ENCODE assay signal across 14 cellular contexts in the genomic region with DNA sequence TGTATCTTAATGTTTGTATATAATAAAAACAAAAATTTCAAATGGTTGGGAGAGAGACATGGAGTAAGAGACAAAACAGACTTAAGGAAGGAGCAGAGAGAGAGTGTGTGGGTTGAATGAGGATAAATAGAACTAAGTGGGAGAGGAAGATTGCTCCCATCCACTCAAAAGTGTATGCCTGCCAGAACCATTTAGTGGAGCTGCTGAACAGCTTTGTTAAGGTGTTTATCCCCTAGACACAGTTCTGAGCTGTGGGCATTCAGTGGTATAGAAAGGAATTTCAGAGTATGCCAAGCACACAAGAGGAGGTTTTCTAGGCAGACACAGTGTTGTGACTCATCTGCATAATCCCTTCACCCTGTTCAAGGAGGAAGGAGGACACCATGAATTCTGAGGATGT.
A peak's percentile ranks its signal among the peaks of the same experiment; 100 is the strongest.
DNase-seq lines count a peak whose midpoint lies in the region; ATAC-seq and TF ChIP-seq lines count a peak whose summit lies in the region.
"Had no signal": no experiment of that assay in that cellular context is flagged by ENCODE, and none has a peak within 500 bp of the region (broad histone marks: within the 10 kb centered on the region; RNA-seq: fewer than 3 reads in every experiment).

No MANE protein-coding gene starts in this region.

- H2BK120ac ChIP-seq in neuronal stem cell (ENCODE audit: low read depth, low read length) = no peak overlapping the region

- peak; percentile 92 for DNase-seq in EH (ENCODE audit: low read depth)
- peak; percentile 54 for DNase-seq in MG63
- DNase-seq in cardiac fibroblast (ENCODE audit: low read depth in 2 of 2) = peak; percentile 28 to 52
- peak; percentile 31 for DNase-seq in neuronal stem cell (ENCODE audit: low spot score)
- DNase-seq in activated T-cell treated with anti-CD3 and anti-CD28 coated beads, Interleukin-2, amount 50 U/mL, for 24 hours = no peak
- no peak for DNase-seq in NOMO-1 treated with DMSO at 0.1 percent for 48 hours (lab: John Stamatoyannopoulos, UW; ENCODE audit: unreplicated experiment)
- no peak for DNase-seq in mesothelial cell of epicardium (ENCODE audit: low spot score in 2 of 2, unreplicated experiment in 2 of 2)
- DNase-seq: activated CD4-positive, CD25-positive, alpha-beta regulatory T cell treated with anti-CD3 and anti-CD28 coated beads, Interleukin-2, amount 50 U/mL, for 72 hours; activated T-cell treated with anti-CD3 and anti-CD28 coated beads, Interleukin-2, amount 50 U/mL, for 72 hours; CD4-positive, alpha-beta T cell; NCI-H1092; NCI-H526 had no signal

- H2BK15ac ChIP-seq in neuronal stem cell (ENCODE audit: low read length) = no peak overlapping the region

- peaks cover 0 to 2% of the 10 kb centered on the region in 2 donors for H3K4me1 ChIP-seq in neuronal stem cell (ENCODE audit: control insufficient read depth in 2 of 2, insufficient read depth in 1 of 2, low read depth in 1 of 2, low read length in 2 of 2)
- H3K4me1 ChIP-seq: ascending aorta had no signal

- no peak overlapping the region for H3K14ac ChIP-seq in neuronal stem cell (ENCODE audit: low read length)

- no peak overlapping the region for H2BK12ac ChIP-seq in neuronal stem cell (ENCODE audit: low read length)

- no peaks in the 10 kb centered on the region for H3K4me1 Mint-ChIP-seq in activated T-cell treated with anti-CD3 and anti-CD28 coated beads, Interleukin-2, amount 50 U/mL, for 24 hours (ENCODE audit: low read depth)
- H3K4me1 Mint-ChIP-seq in mesothelial cell of epicardium = peaks cover 4% of the 10 kb centered on the region

- H3K4me3 ChIP-seq in MG63 (no peak overlapping the region), cardiac fibroblast (replicated peaks in 1 of 2; ENCODE audit: low read depth in 2 of 2, low read length in 2 of 2) (no peak overlapping the region), neuronal stem cell (ENCODE audit: low read length in 2 of 2) (no peak overlapping the region)
- H3K4me3 ChIP-seq: ascending aorta had no signal

- peaks cover 18% of the 10 kb centered on the region for H3K9me3 Mint-ChIP-seq in activated T-cell treated with anti-CD3 and anti-CD28 coated beads, Interleukin-2, amount 50 U/mL, for 24 hours
- peaks cover 11% of the 10 kb centered on the region for H3K9me3 Mint-ChIP-seq in mesothelial cell of epicardium

- H3K18ac ChIP-seq in neuronal stem cell (ENCODE audit: low read length) = no peak overlapping the region

- no peaks in the 10 kb centered on the region for H3K27me3 ChIP-seq in MG63
- H3K27me3 ChIP-seq in neuronal stem cell (ENCODE audit: control insufficient read depth in 3 of 3, insufficient read depth in 3 of 3, low read depth in 1 of 3, low read length in 3 of 3) = no peaks in the 10 kb centered on the region
- H3K27me3 ChIP-seq: ascending aorta had no signal

- H3K23ac ChIP-seq in neuronal stem cell (ENCODE audit: low read depth, low read length, poor library complexity) = no peak overlapping the region

- no peak overlapping the region for H3K27ac Mint-ChIP-seq in activated T-cell treated with anti-CD3 and anti-CD28 coated beads, Interleukin-2, amount 50 U/mL, for 24 hours
- no peak overlapping the region for H3K27ac Mint-ChIP-seq in mesothelial cell of epicardium
- H3K27ac Mint-ChIP-seq: activated T-cell treated with anti-CD3 and anti-CD28 coated beads, Interleukin-2, amount 50 U/mL, for 72 hours; CD4-positive, alpha-beta T cell had no signal

- no peak overlapping the region for H2BK5ac ChIP-seq in neuronal stem cell (ENCODE audit: low read length)

- no peak overlapping the region for H4K91ac ChIP-seq in neuronal stem cell (ENCODE audit: low read depth, low read length, poor library complexity)

- no peak for ATAC-seq in GM18909 (IDR thresholded peaks at IDR 0.05; ENCODE audit: poor library complexity, unreplicated experiment)
- ATAC-seq: activated T-cell treated with anti-CD3 and anti-CD28 coated beads, Interleukin-2, amount 50 U/mL, for 72 hours had no signal

- H2AFZ ChIP-seq in neuronal stem cell (ENCODE audit: low read length) = no peak overlapping the region

- H3K27me3 Mint-ChIP-seq in activated T-cell treated with anti-CD3 and anti-CD28 coated beads, Interleukin-2, amount 50 U/mL, for 24 hours = no peaks in the 10 kb centered on the region
- H3K27me3 Mint-ChIP-seq in mesothelial cell of epicardium (ENCODE audit: low read depth) = no peaks in the 10 kb centered on the region
- H3K27me3 Mint-ChIP-seq: CD4-positive, alpha-beta T cell had no signal

- H3K36me3 ChIP-seq in MG63 = no peaks in the 10 kb centered on the region; the same call in 1 of the 2 replicates
- H3K36me3 ChIP-seq in neuronal stem cell (replicated peaks in 1 of 2; ENCODE audit: control insufficient read depth in 2 of 2, insufficient read depth in 2 of 2, low read length in 2 of 2) = no peaks in the 10 kb centered on the region
- H3K36me3 ChIP-seq: ascending aorta had no signal

- H3K4me3 Mint-ChIP-seq in activated T-cell treated with anti-CD3 and anti-CD28 coated beads, Interleukin-2, amount 50 U/mL, for 24 hours = no peak overlapping the region
- no peak overlapping the region for H3K4me3 Mint-ChIP-seq in mesothelial cell of epicardium
- H3K4me3 Mint-ChIP-seq: activated T-cell treated with anti-CD3 and anti-CD28 coated beads, Interleukin-2, amount 50 U/mL, for 72 hours; CD4-positive, alpha-beta T cell had no signal

- H3K4ac ChIP-seq in neuronal stem cell (ENCODE audit: low read length) = no peak overlapping the region

- no peak overlapping the region for H2AK5ac ChIP-seq in neuronal stem cell (ENCODE audit: low read depth, low read length)

- H3K4me2 ChIP-seq in neuronal stem cell (ENCODE audit: insufficient read depth, low read length, poor library complexity, severe bottlenecking) = no peak overlapping the region

- H3K36me3 Mint-ChIP-seq in activated T-cell treated with anti-CD3 and anti-CD28 coated beads, Interleukin-2, amount 50 U/mL, for 24 hours (ENCODE audit: low read depth) = no peaks in the 10 kb centered on the region
- H3K36me3 Mint-ChIP-seq in mesothelial cell of epicardium = no peaks in the 10 kb centered on the region

- no peak overlapping the region for H4K8ac ChIP-seq in neuronal stem cell (ENCODE audit: low read depth, low read length)

- no peak overlapping the region for H3K27ac ChIP-seq in neuronal stem cell (replicated peaks; ENCODE audit: low read length)
- H3K27ac ChIP-seq: ascending aorta had no signal

- no peak overlapping the region for H3K9ac ChIP-seq in neuronal stem cell (ENCODE audit: low read depth, low read length, poor library complexity)

- no peak for TF ChIP-seq CTCF in cardiac fibroblast (IDR thresholded peaks at IDR 0.05; ENCODE audit: low read depth, low read length)
- TF ChIP-seq CTCF in mesothelial cell of epicardium (IDR thresholded peaks at IDR 0.05; ENCODE audit: unreplicated experiment) = no peak

- no peaks in the 10 kb centered on the region for H3K9me3 ChIP-seq in MG63
- peaks cover 0 to under 1% of the 10 kb centered on the region in 2 donors for H3K9me3 ChIP-seq in neuronal stem cell (replicated peaks in 1 of 2; ENCODE audit: control insufficient read depth in 2 of 2, insufficient read depth in 1 of 2, low read depth in 1 of 2, low read length in 2 of 2)
- H3K9me3 ChIP-seq: ascending aorta had no signal

- H3K79me1 ChIP-seq in neuronal stem cell (ENCODE audit: low read depth, low read length) = no peaks in the 10 kb centered on the region

Comparison
In these comparisons a context has a peak if more than half of its experiments do, and no peak if none do; other contexts are left out.
1. DNase-seq: peak in EH (single experiment), MG63 (single experiment), cardiac fibroblast (2 of 2) and neuronal stem cell (single experiment); none in activated T-cell treated with anti-CD3 and anti-CD28 coated beads, Interleukin-2, amount 50 U/mL, for 24 hours (single experiment), NOMO-1 treated with DMSO at 0.1 percent for 48 hours (single experiment) and mesothelial cell of epicardium (0 of 2).